In genomic region chr6:30913721-30914075, GRCh38 we compare ENCODE assay signal across 8 cellular contexts. TPM values are rescaled to one million over a fixed set of nuclear protein-coding genes. Genes with fewer than 3 reads are reported as not detected.
DNase-seq lines count a peak whose midpoint lies in the region; FAIRE-seq and TF ChIP-seq lines count a peak whose summit lies in the region.

No MANE protein-coding gene starts in this region.

- no peaks in the 10 kb centered on the region for H3F3A ChIP-seq in OCI-LY1 (ENCODE audit: insufficient read depth, low read length)

- peak overlapping the region; percentile 95 for H3K4me2 ChIP-seq in OCI-LY1 (ENCODE audit: low read length)
- H3K4me2 ChIP-seq in trophoblast cell (ENCODE audit: low read length), result peak overlapping the region; percentile 56

- no peak overlapping the region for H2AK5ac ChIP-seq in trophoblast cell (ENCODE audit: low read length)

- H3K9me3 ChIP-seq in OCI-LY1 (ENCODE audit: low read length), result no peaks in the 10 kb centered on the region
- H3K9me3 ChIP-seq in esophagus squamous epithelium, result no peaks in the 10 kb centered on the region
- no peaks in the 10 kb centered on the region for H3K9me3 ChIP-seq in trophoblast cell (ENCODE audit: insufficient read depth, low read depth, low read length)

- no peaks in the 10 kb centered on the region for H3K9me2 ChIP-seq in OCI-LY1 (ENCODE audit: low read depth, low read length)

- peaks cover 29% of the 10 kb centered on the region for H3K4me1 ChIP-seq in OCI-LY1 (ENCODE audit: insufficient read depth, low read length, severe bottlenecking)
- H3K4me1 ChIP-seq in esophagus squamous epithelium, result peaks cover 22 to 56% (median 28%) of the 10 kb centered on the region in 3 donors
- peaks cover 8 to 10% of the 10 kb centered on the region in 2 experiments for H3K4me1 ChIP-seq in trophoblast cell (ENCODE audit: control insufficient read depth in 1 of 2, insufficient read depth in 2 of 2, low read length in 2 of 2)

- TF ChIP-seq CTCF in OCI-LY1 (IDR thresholded peaks at IDR 0.05; ENCODE audit: low read length) (no peak), esophagus squamous epithelium (IDR thresholded peaks at IDR 0.05) (no peak)

- WGBS in esophagus squamous epithelium, 2 donors, result 5 to 47% methylated on average over 3 to 15 of the region's 31 CpGs
- no CpG with 5 or more reads among the region's 31 CpGs for WGBS in trophoblast cell (ENCODE audit: extremely low coverage, insufficient coverage, insufficient read length)

- H2BK12ac ChIP-seq in trophoblast cell (ENCODE audit: low read length), result no peak overlapping the region

- intact Hi-C loops in esophagus squamous epithelium (cut with DNase I), result loop anchor here (2.0 kb wide), 1 partner anchor 155 kb away; no protein-coding TSS in a partner anchor

- peak overlapping the region; percentile 83 for H3K9ac ChIP-seq in OCI-LY1 (ENCODE audit: low read length)
- H3K9ac ChIP-seq in trophoblast cell (ENCODE audit: low read length), result peak overlapping the region; percentile 35

- H4K91ac ChIP-seq in trophoblast cell (ENCODE audit: low read depth, low read length), result peak overlapping the region; percentile 69

- H3K79me1 ChIP-seq in trophoblast cell (ENCODE audit: low read length), result peaks cover 6% of the 10 kb centered on the region

- DNase-seq in GM18507 (ENCODE audit: extremely low spot score, insufficient read length, low read depth) (peak; percentile 17), esophagus squamous epithelium (lab: John Stamatoyannopoulos, UW) (no peak), trophoblast cell (no peak), DMS53 treated with DMSO at 0.1 percent for 48 hours (lab: John Stamatoyannopoulos, UW; ENCODE audit: unreplicated experiment) (no peak), DMS79 treated with DMSO at 0.1 percent for 48 hours (lab: John Stamatoyannopoulos, UW) (no peak), NCI-H1436 treated with DMSO at 0.1 percent for 48 hours (lab: John Stamatoyannopoulos, UW) (no peak)
- no peak for DNase-seq in NK-92 treated with Interleukin-12 subunit alpha and Interleukin-12 subunit beta, amount 100 ng/mL, for 24 hours (lab: John Stamatoyannopoulos, UW)

- H3K4me3 ChIP-seq in OCI-LY1 (ENCODE audit: low read depth, low read length, poor library complexity, severe bottlenecking) (peak overlapping the region; percentile 87), esophagus squamous epithelium (peak overlapping the region; percentile 47 to 80 (median 62)), trophoblast cell (ENCODE audit: low read depth, low read length) (no peak overlapping the region)

- no peak for TF ChIP-seq POLR2A in esophagus squamous epithelium (IDR thresholded peaks at IDR 0.05)

- peak overlapping the region; percentile 11 for H2BK5ac ChIP-seq in trophoblast cell (ENCODE audit: low read depth, low read length, poor library complexity)

- H4K20me1 ChIP-seq in OCI-LY1 (ENCODE audit: insufficient read depth, low read length), result no peaks in the 10 kb centered on the region

- FAIRE-seq in GM18507 (lab: Jason Lieb, UNC), result no peak

- H3K79me2 ChIP-seq in OCI-LY1 (ENCODE audit: insufficient read depth, low read length) (no peaks in the 10 kb centered on the region), trophoblast cell (ENCODE audit: control insufficient read depth, insufficient read depth, low read length, poor library complexity) (peaks cover 4% of the 10 kb centered on the region)

- H3K23ac ChIP-seq in trophoblast cell (ENCODE audit: low read length), result no peak overlapping the region

- H3K4ac ChIP-seq in trophoblast cell (ENCODE audit: low read depth, low read length), result peak overlapping the region; percentile 35

- peak overlapping the region; percentile 60 for H3K18ac ChIP-seq in trophoblast cell (ENCODE audit: low read length)

- H2AFZ ChIP-seq in OCI-LY1 (ENCODE audit: low read length) (no peak overlapping the region), trophoblast cell (ENCODE audit: insufficient read depth, low read length, poor library complexity) (peak overlapping the region; percentile 72)

- H3K27me3 ChIP-seq in OCI-LY1 (ENCODE audit: insufficient read depth, low read length) (no peaks in the 10 kb centered on the region), esophagus squamous epithelium (no peaks in the 10 kb centered on the region), trophoblast cell (ENCODE audit: insufficient read depth, low read length) (no peaks in the 10 kb centered on the region)

- H3K27ac ChIP-seq in OCI-LY1 (ENCODE audit: low read depth, low read length, poor library complexity, severe bottlenecking) (no peak overlapping the region), esophagus squamous epithelium (peak overlapping the region; percentile 88 to 97 (median 95)), trophoblast cell (ENCODE audit: low read depth, low read length) (no peak overlapping the region)

- H3K36me3 ChIP-seq in OCI-LY1 (ENCODE audit: insufficient read depth, low read length) (peaks cover 35% of the 10 kb centered on the region), esophagus squamous epithelium (peaks cover 0 to 62% (median 7%) of the 10 kb centered on the region in 3 donors), trophoblast cell (ENCODE audit: control insufficient read depth in 1 of 2, insufficient read depth in 2 of 2, low read length in 2 of 2) (peaks cover 32 to 35% of the 10 kb centered on the region in 2 experiments)

- peak overlapping the region; percentile 21 for H2BK120ac ChIP-seq in trophoblast cell (ENCODE audit: insufficient read depth, low read length, poor library complexity)

- H4K12ac ChIP-seq in trophoblast cell (ENCODE audit: low read depth, low read length), result peak overlapping the region; percentile 39

- H3K14ac ChIP-seq in trophoblast cell (ENCODE audit: low read length), result peak overlapping the region; percentile 55

- H4K8ac ChIP-seq in trophoblast cell (ENCODE audit: low read depth, low read length), result peak overlapping the region; percentile 88

RNA-seq across cellular contexts. Expression of gene VARS2, which starts 0.3 kb away (rescaled TPM):
- 10 to 100 TPM; 23.5 to 61.9 (median 33.0) TPM for total RNA-seq in esophagus squamous epithelium
- polyA plus RNA-seq in trophoblast cell (2013), result 10.5 and 10.6 TPM in 2 replicates

RNA-seq across cellular contexts. Expression of gene GTF2H4, which starts 5.7 kb away (rescaled TPM):
- 10 to 100 TPM; 10.3 to 26.7 (median 12.4) TPM for total RNA-seq in esophagus squamous epithelium
- 38.3 and 38.5 TPM in 2 replicates for polyA plus RNA-seq in trophoblast cell (2013)

RNA-seq across cellular contexts. Expression of gene SFTA2, which starts 18.3 kb away (rescaled TPM):
- total RNA-seq in esophagus squamous epithelium, result 10 to 100 TPM in 1 of 4 donors, 1 to 10 TPM in 3; 2.0 to 31.7 (median 6.4) TPM
- polyA plus RNA-seq in trophoblast cell (2013), result not detected in 2 replicates

RNA-seq across cellular contexts. Expression of gene MUCL3, which starts 27.1 kb away (rescaled TPM):
- 1 to 10 TPM in 2 of 4 donors, under 1 TPM in 2; 0.21 to 8.3 (median 2.4) TPM for total RNA-seq in esophagus squamous epithelium
- polyA plus RNA-seq in trophoblast cell (2013), result 0.01 and 0.03 TPM in 2 replicates

RNA-seq across cellular contexts. Expression of gene DDR1, which starts 29.4 kb away (rescaled TPM):
- 100 to 1,000 TPM; 131 to 261 (median 140) TPM for total RNA-seq in esophagus squamous epithelium
- polyA plus RNA-seq in trophoblast cell (2013), result 137 and 142 TPM in 2 replicates

Comparison
In these comparisons a context has a peak if more than half of its experiments do, and no peak if none do; other contexts are left out.
1. H3K27ac ChIP-seq: peak in esophagus squamous epithelium (4 of 4); none in OCI-LY1 (single experiment) and trophoblast cell (single experiment).